ENCODE assay signal across 19 cellular contexts in genomic region chr5:67289763-67290521, GRCh38.
DNase-seq lines count a peak whose midpoint lies in the region; ATAC-seq and TF ChIP-seq lines count a peak whose summit lies in the region.
"Had no signal": no experiment of that assay in that cellular context is flagged by ENCODE, and none has a peak within 500 bp of the region (broad histone marks: within the 10 kb centered on the region; RNA-seq: fewer than 3 reads in every experiment).

No MANE protein-coding gene starts in this region.

- no peak overlapping the region for H2AFZ ChIP-seq in H9 (ENCODE audit: low read length)

- H3K4ac ChIP-seq in H9 (ENCODE audit: low read depth, low read length) = no peak overlapping the region

- H2BK120ac ChIP-seq in H9 (ENCODE audit: low read depth, low read length, poor library complexity, severe bottlenecking) = no peak overlapping the region

- TF ChIP-seq EP300 in stomach (IDR thresholded peaks at IDR 0.05) = no peak

- no peak overlapping the region for H3K4me3 Mint-ChIP-seq in H9
- H3K4me3 Mint-ChIP-seq: activated naive CD4-positive, alpha-beta T cell treated with anti-CD3 and anti-CD28 coated beads, Interleukin-2, amount 10 ng/mL, durations not matched to agents 7 days and 5 days; CD4-positive, alpha-beta memory T cell; nephron progenitor cell had no signal

- no peak overlapping the region for H2AK5ac ChIP-seq in H9 (ENCODE audit: insufficient read length, low read length)

- no peak overlapping the region for H3K27ac Mint-ChIP-seq in activated naive CD4-positive, alpha-beta T cell treated with anti-CD3 and anti-CD28 coated beads, Interleukin-2, amount 50 U/mL, for 72 hours
- no peak overlapping the region; a peak in 1 of 7 replicates for H3K27ac Mint-ChIP-seq in H9
- H3K27ac Mint-ChIP-seq: activated naive CD4-positive, alpha-beta T cell treated with anti-CD3 and anti-CD28 coated beads, Interleukin-2, amount 10 ng/mL, durations not matched to agents 7 days and 5 days; CD4-positive, alpha-beta memory T cell; nephron progenitor cell had no signal

- no peak overlapping the region for H4K8ac ChIP-seq in H9 (replicated peaks; ENCODE audit: insufficient read length, low read depth, low read length)

- no peak overlapping the region for H3T11ph ChIP-seq in H9 (ENCODE audit: low read length)

- intact Hi-C loops in esophagus squamous epithelium (cut with DNase I) (no loop called here), lower lobe of right lung (cut with DNase I) (no loop called here), stomach (cut with DNase I; ENCODE audit: low total_unique reads) (no loop called here)

- no peaks in the 10 kb centered on the region for H3K36me3 Mint-ChIP-seq in activated naive CD4-positive, alpha-beta T cell treated with anti-CD3 and anti-CD28 coated beads, Interleukin-2, amount 50 U/mL, for 72 hours
- no peaks in the 10 kb centered on the region for H3K36me3 Mint-ChIP-seq in H9 (ENCODE audit: insufficient read depth in 1 of 3, low read depth in 3 of 3)
- H3K36me3 Mint-ChIP-seq: activated naive CD4-positive, alpha-beta T cell treated with anti-CD3 and anti-CD28 coated beads, Interleukin-2, amount 10 ng/mL, durations not matched to agents 7 days and 5 days; CD4-positive, alpha-beta memory T cell had no signal

- ATAC-seq in lower lobe of right lung (peak in 1 of 2 donors; percentile 35), HG03280 (IDR thresholded peaks at IDR 0.05; ENCODE audit: unreplicated experiment) (no peak), GM21390 (IDR thresholded peaks at IDR 0.05; ENCODE audit: unreplicated experiment) (no peak)
- no peak for ATAC-seq in activated naive CD4-positive, alpha-beta T cell treated with anti-CD3 and anti-CD28 coated beads, Interleukin-2, amount 50 U/mL, for 72 hours
- ATAC-seq: right lobe of liver had no signal

- H3K27me3 Mint-ChIP-seq in H9 (ENCODE audit: low read depth) = no peaks in the 10 kb centered on the region

- no peak overlapping the region for H3K23ac ChIP-seq in H9 (ENCODE audit: insufficient read length, low read depth, low read length)

- TF ChIP-seq POLR2A in esophagus squamous epithelium (IDR thresholded peaks at IDR 0.05) (no peak), stomach (IDR thresholded peaks at IDR 0.05) (no peak)

- H4K91ac ChIP-seq in H9 (ENCODE audit: insufficient read length, low read depth, low read length) = no peak overlapping the region

- H3K79me2 ChIP-seq in H9 (ENCODE audit: insufficient read depth, low read length) = no peaks in the 10 kb centered on the region

- H3K56ac ChIP-seq in H9 (ENCODE audit: insufficient read length, low read depth, low read length) = no peak overlapping the region

- H3K4me1 ChIP-seq in esophagus squamous epithelium (peaks cover 0 to 65% (median 28%) of the 10 kb centered on the region in 3 donors), lower lobe of right lung (peaks cover 31% of the 10 kb centered on the region), stomach (peaks cover 0 to 38% (median 7%) of the 10 kb centered on the region in 4 donors), H9 (ENCODE audit: insufficient read depth, low read length) (peaks cover 3% of the 10 kb centered on the region; the same call in 1 of the 2 replicates)
- H3K4me1 ChIP-seq: right lobe of liver had no signal

- H3K27me3 ChIP-seq in esophagus squamous epithelium (no peaks in the 10 kb centered on the region), lower lobe of right lung (ENCODE audit: low read depth) (no peaks in the 10 kb centered on the region), stomach (no peaks in the 10 kb centered on the region), H9 (ENCODE audit: insufficient read depth, low read length) (no peaks in the 10 kb centered on the region)
- H3K27me3 ChIP-seq: left lung, right lobe of liver had no signal

- no peak overlapping the region for H3K4me2 ChIP-seq in H9 (ENCODE audit: insufficient read depth, insufficient read length, low read length)

- H2BK15ac ChIP-seq in H9 (ENCODE audit: low read depth, low read length) = no peak overlapping the region

- no peaks in the 10 kb centered on the region for H3K9me3 Mint-ChIP-seq in activated naive CD4-positive, alpha-beta T cell treated with anti-CD3 and anti-CD28 coated beads, Interleukin-2, amount 50 U/mL, for 72 hours
- no peaks in the 10 kb centered on the region for H3K9me3 Mint-ChIP-seq in H9
- H3K9me3 Mint-ChIP-seq: activated naive CD4-positive, alpha-beta T cell treated with anti-CD3 and anti-CD28 coated beads, Interleukin-2, amount 10 ng/mL, durations not matched to agents 7 days and 5 days; CD4-positive, alpha-beta memory T cell; nephron progenitor cell had no signal

- H3K9me3 ChIP-seq in esophagus squamous epithelium (no peaks in the 10 kb centered on the region), lower lobe of right lung (no peaks in the 10 kb centered on the region), stomach (no peaks in the 10 kb centered on the region), H9 (ENCODE audit: control insufficient read depth, low read depth, low read length) (no peaks in the 10 kb centered on the region)
- H3K9me3 ChIP-seq: left lung, right lobe of liver, thoracic aorta had no signal

- no peak overlapping the region for H2BK5ac ChIP-seq in H9 (ENCODE audit: insufficient read length, low read length)

- H2BK12ac ChIP-seq in H9 (ENCODE audit: insufficient read length, low read depth, low read length) = no peak overlapping the region

- peak overlapping the region in 3 of 4 donors; percentile 64 to 82 (median 75) for H3K27ac ChIP-seq in esophagus squamous epithelium
- H3K27ac ChIP-seq in lower lobe of right lung = peak overlapping the region; percentile 54
- peak overlapping the region in 3 of 5 donors; percentile 8 to 42 (median 16) for H3K27ac ChIP-seq in stomach
- H3K27ac ChIP-seq in H9 (ENCODE audit: insufficient read length, low read depth, low read length) = no peak overlapping the region
- H3K27ac ChIP-seq: right lobe of liver, thoracic aorta had no signal

- no peaks in the 10 kb centered on the region for H3K23me2 ChIP-seq in H9 (ENCODE audit: insufficient read length, low read depth, low read length, poor library complexity, severe bottlenecking)

- no peak overlapping the region for H3K9ac ChIP-seq in H9 (ENCODE audit: extremely low read depth, insufficient read length, low read length)

- no peak overlapping the region for H4K5ac ChIP-seq in H9 (ENCODE audit: insufficient read length, low read depth, low read length)

- no peak for TF ChIP-seq CTCF in AG10803 (conservative IDR thresholded peaks at IDR 0.05; ENCODE audit: low read length)
- no peak for TF ChIP-seq CTCF in esophagus squamous epithelium (IDR thresholded peaks at IDR 0.05)
- TF ChIP-seq CTCF in lower lobe of right lung (IDR thresholded peaks at IDR 0.05) = no peak
- no peak for TF ChIP-seq CTCF in stomach (IDR thresholded peaks at IDR 0.05)
- TF ChIP-seq CTCF in H9 (conservative IDR thresholded peaks at IDR 0.05) = no peak

- H3K14ac ChIP-seq in H9 (ENCODE audit: insufficient read depth, low read length) = no peak overlapping the region

- H4K20me1 ChIP-seq in H9 (ENCODE audit: control insufficient read depth, insufficient read depth, insufficient read length) = no peaks in the 10 kb centered on the region

- no peak overlapping the region for H3K18ac ChIP-seq in H9 (ENCODE audit: insufficient read length, low read depth, low read length)

- DNase-seq in AG10803 (ENCODE audit: low read depth) = peak; percentile 57
- DNase-seq in esophagus squamous epithelium (lab: John Stamatoyannopoulos, UW) = no peak
- no peak for DNase-seq in lower lobe of right lung
- DNase-seq in stomach = no peak
- DNase-seq in activated naive CD4-positive, alpha-beta T cell treated with anti-CD3 and anti-CD28 coated beads, Interleukin-2, amount 50 U/mL, for 72 hours (ENCODE audit: low spot score in 2 of 2) = no peak
- no peak for DNase-seq in H9
- DNase-seq: activated naive CD4-positive, alpha-beta T cell treated with anti-CD3 and anti-CD28 coated beads, Interleukin-2, amount 10 ng/mL, durations not matched to agents 7 days and 5 days; CD4-positive, alpha-beta memory T cell; DND-41; left lung; NCI-H146; NCI-H226; nephron progenitor cell; right lobe of liver; stimulated activated CD4-positive, alpha-beta T cell treated with anti-CD3 and anti-CD28 coated beads, Interleukin-1b, Interleukin-23, amount 100 ng/mL, for 48 hours; T-helper 2 cell had no signal

- peaks cover 0 to 9% of the 10 kb centered on the region in 2 experiments; a peak in 2 of 4 replicates for H3K4me1 Mint-ChIP-seq in H9
- H3K4me1 Mint-ChIP-seq: activated naive CD4-positive, alpha-beta T cell treated with anti-CD3 and anti-CD28 coated beads, Interleukin-2, amount 10 ng/mL, durations not matched to agents 7 days and 5 days; CD4-positive, alpha-beta memory T cell had no signal

- WGBS in esophagus squamous epithelium, 2 donors = 60 to 70% methylated on average over 4 of the region's 4 CpGs
- WGBS in stomach, 5 donors = 81 to 95% (median 87%) methylated on average over 4 of the region's 4 CpGs
- no CpG with 5 or more reads among the region's 4 CpGs for WGBS in H9 (ENCODE audit: extremely low coverage, insufficient read length, low lambda C conversion rate)

- no peaks in the 10 kb centered on the region for H3K79me1 ChIP-seq in H9 (ENCODE audit: insufficient read depth, low read depth, low read length, poor library complexity, severe bottlenecking)

- H2BK20ac ChIP-seq in H9 (ENCODE audit: low read depth, low read length, poor library complexity, severe bottlenecking) = no peak overlapping the region

- H3K4me3 ChIP-seq in AG10803 (ENCODE audit: low read length) (no peak overlapping the region), esophagus squamous epithelium (no peak overlapping the region), lower lobe of right lung (no peak overlapping the region), stomach (no peak overlapping the region)
- H3K4me3 ChIP-seq: left lung, right lobe of liver, thoracic aorta had no signal

- H3K36me3 ChIP-seq in esophagus squamous epithelium (no peaks in the 10 kb centered on the region), lower lobe of right lung (no peaks in the 10 kb centered on the region), stomach (no peaks in the 10 kb centered on the region)
- H3K36me3 ChIP-seq: left lung, right lobe of liver, thoracic aorta had no signal
